Comparison of ENCODE assay signal across 22 cellular contexts in genomic region chr6:4944325-4944724, GRCh38.
"Had no signal": no experiment of that assay in that cellular context is flagged by ENCODE, and none has a peak within 500 bp of the region (broad histone marks: within the 10 kb centered on the region; RNA-seq: fewer than 3 reads in every experiment).

No MANE protein-coding gene starts in this region.

- H3K27ac ChIP-seq: dorsolateral prefrontal cortex, heart right ventricle, neural progenitor cell, ovary, right atrium auricular region, sigmoid colon, skin epidermis, upper lobe of left lung, uterus had no signal

- H3K27me3 ChIP-seq: dorsolateral prefrontal cortex, heart right ventricle, neural progenitor cell, ovary, right atrium auricular region, sigmoid colon, upper lobe of left lung, uterus had no signal

- H3K4me3 ChIP-seq: dorsolateral prefrontal cortex, heart right ventricle, mucosa of descending colon, neural progenitor cell, ovary, right atrium auricular region, sigmoid colon, skin epidermis, upper lobe of left lung, uterus had no signal

- H3K36me3 ChIP-seq: neural progenitor cell, ovary, right atrium auricular region, uterus had no signal

- H3K9me3 Mint-ChIP-seq: naive thymus-derived CD8-positive, alpha-beta T cell; neural progenitor cell; stimulated activated naive B cell treated with anti-CD40 and anti-IgM and Interleukin-4, amounts not matched to agents 10 μg/mL and 1 μg/mL and 100 μg/mL, for 72 hours had no signal

- H3K4me3 Mint-ChIP-seq: neural progenitor cell; stimulated activated naive B cell treated with anti-CD40 and anti-IgM and Interleukin-4, amounts not matched to agents 10 μg/mL and 1 μg/mL and 100 μg/mL, for 72 hours had no signal

- DNase-seq: cortex of kidney; dorsolateral prefrontal cortex; effector CD8-positive, alpha-beta T cell; heart right ventricle; hypothalamus; islet precursor cell; mammary epithelial cell; mucosa of descending colon; naive thymus-derived CD8-positive, alpha-beta T cell; nucleus accumbens; ovary; sigmoid colon; stimulated activated CD4-positive, alpha-beta T cell treated with anti-CD3 and anti-CD28 coated beads, Interleukin-2, amount 100 ng/mL, for 24 hours; stimulated activated CD4-positive, alpha-beta T cell treated with anti-CD3 and anti-CD28 coated beads, Interleukin-4, amount 100 ng/mL, for 4 hours; stimulated activated naive B cell treated with anti-CD40 and anti-IgM and Interleukin-4, amounts not matched to agents 10 μg/mL and 1 μg/mL and 100 μg/mL, for 72 hours; upper lobe of left lung; uterus had no signal

- H2AFZ ChIP-seq: neural progenitor cell had no signal

- H3K27me3 Mint-ChIP-seq: naive thymus-derived CD8-positive, alpha-beta T cell; stimulated activated naive B cell treated with anti-CD40 and anti-IgM and Interleukin-4, amounts not matched to agents 10 μg/mL and 1 μg/mL and 100 μg/mL, for 72 hours had no signal

- ATAC-seq: esophagus mucosa; heart right ventricle; left lobe of liver; mucosa of descending colon; naive thymus-derived CD8-positive, alpha-beta T cell had no signal

- H3K27ac Mint-ChIP-seq: naive thymus-derived CD8-positive, alpha-beta T cell; neural progenitor cell; stimulated activated naive B cell treated with anti-CD40 and anti-IgM and Interleukin-4, amounts not matched to agents 10 μg/mL and 1 μg/mL and 100 μg/mL, for 72 hours had no signal

- H3K9ac ChIP-seq: neural progenitor cell had no signal

- H3K4me2 ChIP-seq: neural progenitor cell had no signal
